10 cellular contexts compared by ENCODE assay signal in genomic region chr18:78115896-78116561, GRCh38.
"Had no signal": no experiment of that assay in that cellular context is flagged by ENCODE, and none has a peak within 500 bp of the region (broad histone marks: within the 10 kb centered on the region; RNA-seq: fewer than 3 reads in every experiment).

No MANE protein-coding gene starts in this region.

- H3K36me3 ChIP-seq: HAP-1 had no signal

- H3K4me1 ChIP-seq: HAP-1 had no signal

- H3K27ac ChIP-seq: GM23248, HL-60 had no signal

- DNase-seq: GM23248, GOT3, H7, HFFc6, IMR-90, KG1 had no signal

- ATAC-seq: HCT116, K562 had no signal

- FAIRE-seq: K562 had no signal

- H3K4me3 ChIP-seq: GM23248, HAP-1, K562 had no signal

- H3K9me3 ChIP-seq: HAP-1 had no signal
